24 cellular contexts compared by ENCODE assay signal in genomic region chr1:215645861-215646260, GRCh38.
"Had no signal": no experiment of that assay in that cellular context is flagged by ENCODE, and none has a peak within 500 bp of the region (broad histone marks: within the 10 kb centered on the region; RNA-seq: fewer than 3 reads in every experiment).

No MANE protein-coding gene starts in this region.

- H3K4me1 ChIP-seq: neural progenitor cell, parathyroid adenoma, psoas muscle, stomach, thyroid gland, transverse colon, upper lobe of right lung, uterus had no signal

- DNase-seq: naive thymus-derived CD4-positive, alpha-beta T cell; natural killer cell; occipital lobe; ovary; posterior cingulate gyrus; psoas muscle; right cardiac atrium; stimulated activated CD4-positive, alpha-beta T cell treated with anti-CD3 and anti-CD28 coated beads, Interleukin-15, amount 100 ng/mL, for 24 hours; stimulated activated CD4-positive, alpha-beta T cell treated with anti-CD3 and anti-CD28 coated beads, Interleukin-2, amount 100 ng/mL, for 24 hours; stimulated activated CD4-positive, alpha-beta T cell treated with anti-CD3 and anti-CD28 coated beads, Interleukin-2, amount 100 ng/mL, for 48 hours; stimulated activated CD4-positive, alpha-beta T cell treated with anti-CD3 and anti-CD28 coated beads, Interleukin-4, amount 100 ng/mL, for 24 hours; stimulated activated naive B cell treated with anti-CD40 and anti-IgM and Interleukin-4, amounts not matched to agents 10 μg/mL and 1 μg/mL and 100 μg/mL, for 72 hours; stimulated activated naive CD4-positive, alpha-beta T cell treated with Interleukin-2 at 50 U/mL for 16 hours; stomach; thyroid gland; transverse colon; upper lobe of right lung; uterus had no signal

- H3K4me3 ChIP-seq: neural progenitor cell, ovary, psoas muscle, skin epidermis, stomach, thoracic aorta, thyroid gland, transverse colon, upper lobe of right lung, uterus had no signal

- H3K79me2 ChIP-seq: parathyroid adenoma had no signal

- H3K9ac ChIP-seq: neural progenitor cell, parathyroid adenoma had no signal

- H3K4me2 ChIP-seq: neural progenitor cell had no signal

- H2AFZ ChIP-seq: neural progenitor cell, parathyroid adenoma had no signal

- H3K9me3 ChIP-seq: ovary, psoas muscle, stomach, thoracic aorta, thyroid gland, transverse colon, upper lobe of right lung, uterus had no signal

- H3K27me3 ChIP-seq: neural progenitor cell, ovary, stomach, thyroid gland, transverse colon, upper lobe of right lung, uterus had no signal

- H3K36me3 ChIP-seq: neural progenitor cell, ovary, stomach, thoracic aorta, thyroid gland, transverse colon, upper lobe of right lung, uterus had no signal

- H3K27ac ChIP-seq: neural progenitor cell, ovary, parathyroid adenoma, psoas muscle, skin epidermis, stomach, thoracic aorta, thyroid gland, transverse colon, upper lobe of right lung, uterus had no signal

- ATAC-seq: naive thymus-derived CD4-positive, alpha-beta T cell; natural killer cell; psoas muscle; right cardiac atrium; sciatic nerve; stimulated activated effector memory CD8-positive, alpha-beta T cell treated with anti-CD3 and anti-CD28 coated beads, Interleukin-12 subunit alpha, Interleukin-12 subunit beta, amount 100 ng/mL, for 72 hours; upper lobe of right lung had no signal
